1 cellular context compared by ENCODE assay signal in the genomic region with DNA sequence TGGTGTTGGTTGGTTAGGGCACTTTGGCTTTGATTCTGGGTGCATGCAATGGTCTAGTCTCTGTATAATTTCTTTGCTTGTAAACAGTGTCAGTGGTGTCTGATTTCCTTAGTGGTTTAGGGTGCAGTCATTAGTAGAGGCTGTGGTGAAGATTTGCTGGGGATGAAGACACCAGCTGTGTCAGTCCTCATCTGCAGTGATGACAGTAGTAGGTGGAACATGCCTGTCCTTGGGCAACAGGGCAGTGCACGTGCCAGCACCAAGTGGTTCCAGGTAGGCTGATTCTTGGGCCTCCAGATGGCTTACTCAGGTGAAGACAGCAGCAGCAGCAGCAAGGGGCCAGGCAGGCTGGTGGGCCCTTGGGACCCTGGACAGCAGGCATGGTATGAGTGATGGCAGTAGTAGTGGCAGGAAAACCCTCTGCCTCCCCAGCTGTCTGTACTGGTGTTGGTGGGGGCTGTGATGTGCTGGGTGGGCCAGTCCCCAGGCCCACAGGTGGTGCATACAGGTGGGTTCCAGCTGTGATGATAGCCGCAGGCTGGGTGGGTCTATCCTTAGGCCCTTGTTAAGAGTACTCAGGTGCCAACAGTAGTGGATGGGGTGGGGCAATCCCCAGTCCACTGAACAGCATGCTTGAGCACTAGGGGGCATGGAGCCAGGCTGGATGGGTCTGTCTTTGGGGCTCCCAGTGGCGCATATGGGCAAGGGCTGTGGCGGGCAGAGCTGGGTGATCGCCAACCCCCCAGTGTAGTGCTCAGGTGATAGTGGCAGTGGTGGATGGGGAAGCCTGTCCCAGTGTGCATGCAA.
TF ChIP-seq lines count a peak whose summit lies in the region.

No MANE protein-coding gene starts in this region.

TF ChIP-seq in A549, 52 proteins besides CTCF, POLR2A, EP300 and RAD21 (continued from another document):
- no peak for TF ChIP-seq HOXB13 (CRISPR knock-in tag; IDR thresholded peaks at IDR 0.05; ENCODE audit: low read depth)
